Comparison of ENCODE assay signal across 8 cellular contexts in genomic region chr5:173615884-173616576, GRCh38. TPM values are rescaled to one million over a fixed set of nuclear protein-coding genes. Genes with fewer than 3 reads are reported as not detected.
DNase-seq lines count a peak whose midpoint lies in the region; ATAC-seq, FAIRE-seq and TF ChIP-seq lines count a peak whose summit lies in the region.

No MANE protein-coding gene starts in this region.

- WGBS in esophagus muscularis mucosa = under 1% methylated on average over 36 of the region's 55 CpGs

- H3K4me3 ChIP-seq in PC-9 (peak overlapping the region; percentile 98), esophagus muscularis mucosa (peak overlapping the region; percentile 76 to 99 (median 92))

- POLR2A ChIA-PET in PC-9 (lab: Charles Lee; ENCODE audit: unreplicated experiment) = interaction anchor here (0.6 to 1.0 kb wide), 5 partner anchors 182 to 414 kb away, joined by 3 to 4 read pairs (median 4); no protein-coding TSS in a partner anchor

- no peaks in the 10 kb centered on the region for H3K9me3 ChIP-seq in PC-9 (ENCODE audit: insufficient read depth, low read depth)
- no peaks in the 10 kb centered on the region for H3K9me3 ChIP-seq in esophagus muscularis mucosa

- no peak for FAIRE-seq in HTR-8/SVneo (lab: Jason Lieb, UNC)

- no peak for TF ChIP-seq EP300 in esophagus muscularis mucosa (IDR thresholded peaks at IDR 0.05)

- TF ChIP-seq POLR2A in esophagus muscularis mucosa (IDR thresholded peaks at IDR 0.05; ENCODE audit: low read depth) = no peak

- no peaks in the 10 kb centered on the region for H3K27me3 ChIP-seq in PC-9 (ENCODE audit: insufficient read depth, low read depth)
- no peaks in the 10 kb centered on the region for H3K27me3 ChIP-seq in esophagus muscularis mucosa

- H3K4me3 Mint-ChIP-seq in activated T-cell treated with anti-CD3 and anti-CD28 coated beads, Interleukin-2, amount 50 U/mL, for 4 hours = peak overlapping the region; percentile 95
- H3K4me3 Mint-ChIP-seq in naive B cell = peak overlapping the region; percentile 83 to 97 (median 94)
- peak overlapping the region; percentile 76 for H3K4me3 Mint-ChIP-seq in stimulated activated effector memory CD8-positive, alpha-beta T cell treated with anti-CD3 and anti-CD28 coated beads, Interleukin-12 subunit alpha, Interleukin-12 subunit beta, amount 100 ng/mL, for 72 hours

- BruUV-seq in PC-9 (replicated peaks; lab: Mats Ljungman, UMichigan) = TSS peak; percentile 25

- intact Hi-C loops in PC-9 (cut with micrococcal nuclease; ENCODE audit: unreplicated experiment) = loop anchor here (1.0 to 10.0 kb wide), 8 partner anchors 291 to 909 kb away; partner anchors contain the start of genes ATP6V0E1 and STC2
- intact Hi-C loops in esophagus muscularis mucosa (cut with DNase I) = loop anchor here (5.0 kb wide), 1 partner anchor 271 kb away; the partner anchor contains the start of gene CPEB4

- CTCF ChIA-PET in PC-9 (lab: Charles Lee) = interaction anchor here (0.5 to 1.5 kb wide), 12 partner anchors 30 to 909 kb away, joined by 3 to 15 read pairs (median 4); no protein-coding TSS in a partner anchor

- no peaks in the 10 kb centered on the region for H3K9me3 Mint-ChIP-seq in activated T-cell treated with anti-CD3 and anti-CD28 coated beads, Interleukin-2, amount 50 U/mL, for 4 hours
- H3K9me3 Mint-ChIP-seq in naive B cell = no peaks in the 10 kb centered on the region
- H3K9me3 Mint-ChIP-seq in stimulated activated effector memory CD8-positive, alpha-beta T cell treated with anti-CD3 and anti-CD28 coated beads, Interleukin-12 subunit alpha, Interleukin-12 subunit beta, amount 100 ng/mL, for 72 hours = no peaks in the 10 kb centered on the region

- TF ChIP-seq CTCF in PC-9 (conservative IDR thresholded peaks at IDR 0.05) (peak; percentile 70), esophagus muscularis mucosa (IDR thresholded peaks at IDR 0.05) (peak; percentile 59 to 72 (median 63))

- H3K4me1 ChIP-seq in PC-9 (replicated peaks; ENCODE audit: insufficient read depth) (peaks cover 31% of the 10 kb centered on the region), esophagus muscularis mucosa (peaks cover 22 to 54% (median 47%) of the 10 kb centered on the region in 4 donors)

- H3F3A ChIP-seq in PC-9 (ENCODE audit: insufficient read depth, low read depth) = no peaks in the 10 kb centered on the region

- H3K79me2 ChIP-seq in PC-9 (ENCODE audit: low read depth) = peaks cover 52% of the 10 kb centered on the region

- no peaks in the 10 kb centered on the region for H3K9me2 ChIP-seq in PC-9 (ENCODE audit: insufficient read depth)

- H2AFZ ChIP-seq in PC-9 = peak overlapping the region; percentile 76

- no peaks in the 10 kb centered on the region for H3K27me3 Mint-ChIP-seq in activated T-cell treated with anti-CD3 and anti-CD28 coated beads, Interleukin-2, amount 50 U/mL, for 4 hours (ENCODE audit: low read depth)
- H3K27me3 Mint-ChIP-seq in naive B cell = no peaks in the 10 kb centered on the region

- peaks cover 31% of the 10 kb centered on the region for H4K20me1 ChIP-seq in PC-9 (ENCODE audit: insufficient read depth)

- peaks cover 14% of the 10 kb centered on the region; the same call in 1 of the 2 replicates for H3K36me3 ChIP-seq in PC-9 (ENCODE audit: low read depth)
- peaks cover 6 to 23% (median 13%) of the 10 kb centered on the region in 4 donors for H3K36me3 ChIP-seq in esophagus muscularis mucosa

- peak overlapping the region; percentile 86 to 99 (median 96) for H3K27ac Mint-ChIP-seq in naive B cell
- H3K27ac Mint-ChIP-seq in stimulated activated effector memory CD8-positive, alpha-beta T cell treated with anti-CD3 and anti-CD28 coated beads, Interleukin-12 subunit alpha, Interleukin-12 subunit beta, amount 100 ng/mL, for 72 hours = peak overlapping the region; percentile 85

- ATAC-seq in GM21381 (IDR thresholded peaks at IDR 0.05; ENCODE audit: unreplicated experiment) (peak; percentile 49), naive B cell (ENCODE audit: low read depth in 2 of 2) (peak; percentile 63 to 64)
- peak; percentile 72 to 77 for ATAC-seq in activated T-cell treated with anti-CD3 and anti-CD28 coated beads, Interleukin-2, amount 50 U/mL, for 4 hours
- peak; percentile 75 for ATAC-seq in stimulated activated effector memory CD8-positive, alpha-beta T cell treated with anti-CD3 and anti-CD28 coated beads, Interleukin-12 subunit alpha, Interleukin-12 subunit beta, amount 100 ng/mL, for 72 hours

- H3K4me2 ChIP-seq in PC-9 = peak overlapping the region; percentile 99

- H3K4me1 Mint-ChIP-seq in activated T-cell treated with anti-CD3 and anti-CD28 coated beads, Interleukin-2, amount 50 U/mL, for 4 hours (ENCODE audit: low read depth) = peaks cover 43% of the 10 kb centered on the region
- H3K4me1 Mint-ChIP-seq in naive B cell = peaks cover 23 to 49% (median 40%) of the 10 kb centered on the region in 3 donors
- H3K4me1 Mint-ChIP-seq in stimulated activated effector memory CD8-positive, alpha-beta T cell treated with anti-CD3 and anti-CD28 coated beads, Interleukin-12 subunit alpha, Interleukin-12 subunit beta, amount 100 ng/mL, for 72 hours = peaks cover 36% of the 10 kb centered on the region

- H3K27ac ChIP-seq in PC-9 (peak overlapping the region; percentile 84), esophagus muscularis mucosa (replicated peaks in 1 of 4) (peak overlapping the region; percentile 94 to 98 (median 96))

- peaks cover 11% of the 10 kb centered on the region for H3K36me3 Mint-ChIP-seq in activated T-cell treated with anti-CD3 and anti-CD28 coated beads, Interleukin-2, amount 50 U/mL, for 4 hours (ENCODE audit: insufficient read depth)
- H3K36me3 Mint-ChIP-seq in naive B cell = peaks cover 5 to 8% of the 10 kb centered on the region in 2 donors
- peaks cover 26% of the 10 kb centered on the region for H3K36me3 Mint-ChIP-seq in stimulated activated effector memory CD8-positive, alpha-beta T cell treated with anti-CD3 and anti-CD28 coated beads, Interleukin-12 subunit alpha, Interleukin-12 subunit beta, amount 100 ng/mL, for 72 hours

- DNase-seq in Caki2 (ENCODE audit: low read depth) = peak; percentile 75
- DNase-seq in HTR-8/SVneo (ENCODE audit: insufficient read length, low spot score) = peak; percentile 62
- peak; percentile 67 to 72 for DNase-seq in PC-9
- DNase-seq in activated T-cell treated with anti-CD3 and anti-CD28 coated beads, Interleukin-2, amount 50 U/mL, for 4 hours = peak; percentile 61
- DNase-seq in esophagus muscularis mucosa (ENCODE audit: extremely low spot score) = peak; percentile 92
- DNase-seq in naive B cell = peak; percentile 76
- DNase-seq in stimulated activated effector memory CD8-positive, alpha-beta T cell treated with anti-CD3 and anti-CD28 coated beads, Interleukin-12 subunit alpha, Interleukin-12 subunit beta, amount 100 ng/mL, for 72 hours (ENCODE audit: low spot score in 2 of 2) = peak; percentile 40 to 80

- in situ Hi-C loops in Caki2 (cut with HindIII; ENCODE audit: low pct_unique_long_range_greater_than_20kb, low sequenced_read_pairs) = no loop called here

RNA-seq across cellular contexts. Expression of gene BOD1, which starts 0.4 kb away (rescaled TPM):
- 78.2 and 95.2 TPM in 2 replicates for total RNA-seq in Caki2 (2014; rRNA removed; shearing (Covaris generic); ENCODE audit: low replicate concordance)
- total RNA-seq in PC-9 (2021) = 62.2 and 73.2 TPM in 2 replicates
- total RNA-seq in activated T-cell treated with anti-CD3 and anti-CD28 coated beads, Interleukin-2, amount 50 U/mL, for 4 hours = 10 to 100 TPM; 24.8 to 29.5 (median 26.8) TPM
- 10 to 100 TPM; 43.9 to 58.3 (median 48.3) TPM for total RNA-seq in esophagus muscularis mucosa
- 10 to 100 TPM; 12.3 to 34.2 (median 20.3) TPM for polyA plus RNA-seq in naive B cell (ENCODE audit: low read depth in 6 of 6)

Comparison
In these comparisons a context has a peak if more than half of its experiments do, and no peak if none do; other contexts are left out.
1. Peak in every context shown above with its lines: DNase-seq, ATAC-seq, H3K4me3 ChIP-seq and H3K27ac ChIP-seq.